ENCODE assay signal across 8 cellular contexts in genomic region chr1:243114059-243114713, GRCh38.
A peak's percentile ranks its signal among the peaks of the same experiment; 100 is the strongest.
DNase-seq lines count a peak whose midpoint lies in the region; ATAC-seq and TF ChIP-seq lines count a peak whose summit lies in the region.
"Not testable (repeated sequence)": the region's sequence is repeated elsewhere in the genome, so short reads cannot be mapped to it uniquely, and the experiment has no call there.

No MANE protein-coding gene starts in this region.

- H3K4me3 Mint-ChIP-seq in activated CD8-positive, alpha-beta T cell treated with anti-CD3 and anti-CD28 coated beads for 36 hours = not testable (repeated sequence)

- H3K4me1 ChIP-seq in skeletal muscle satellite cell (ENCODE audit: control insufficient read depth, insufficient read depth, low read length) = not testable (repeated sequence)

- DNase-seq in ELF-1 (ENCODE audit: low read depth, low spot score) (peak; percentile 54), NCI-H446 treated with DMSO at 0.1 percent for 48 hours (lab: John Stamatoyannopoulos, UW) (peak; percentile 15), fibroblast of the conjunctiva (ENCODE audit: low read depth) (peak; percentile 22)
- DNase-seq in activated CD8-positive, alpha-beta T cell treated with anti-CD3 and anti-CD28 coated beads for 36 hours = peak; percentile 29

- H3K4me1 Mint-ChIP-seq in activated CD8-positive, alpha-beta T cell treated with anti-CD3 and anti-CD28 coated beads for 36 hours (ENCODE audit: low read depth) = not testable (repeated sequence)

- not testable (repeated sequence) for H3K27me3 Mint-ChIP-seq in activated CD8-positive, alpha-beta T cell treated with anti-CD3 and anti-CD28 coated beads for 36 hours

- TF ChIP-seq CTCF in activated CD8-positive, alpha-beta T cell treated with anti-CD3 and anti-CD28 coated beads for 36 hours (IDR thresholded peaks at IDR 0.05) = not testable (repeated sequence)

- POLR2A ChIA-PET in activated CD8-positive, alpha-beta T cell treated with anti-CD3 and anti-CD28 coated beads for 36 hours (lab: Charles Lee) = not testable (repeated sequence)

- H3K9me3 Mint-ChIP-seq in activated CD8-positive, alpha-beta T cell treated with anti-CD3 and anti-CD28 coated beads for 36 hours = not testable (repeated sequence)

- ATAC-seq in GM19351 (IDR thresholded peaks at IDR 0.05; ENCODE audit: unreplicated experiment) = peak; percentile 91
- ATAC-seq in HG02642 (IDR thresholded peaks at IDR 0.05; ENCODE audit: poor library complexity, unreplicated experiment) = peak; percentile 91
- peak; percentile 81 for ATAC-seq in HG03558 (IDR thresholded peaks at IDR 0.05; ENCODE audit: extremely low read depth, unreplicated experiment)
- peak; percentile 72 for ATAC-seq in activated CD8-positive, alpha-beta T cell treated with anti-CD3 and anti-CD28 coated beads for 36 hours

- H3K9ac ChIP-seq in skeletal muscle satellite cell (ENCODE audit: low read depth, low read length) = not testable (repeated sequence)

- not testable (repeated sequence) for H3K27ac Mint-ChIP-seq in activated CD8-positive, alpha-beta T cell treated with anti-CD3 and anti-CD28 coated beads for 36 hours

- intact Hi-C loops in activated CD8-positive, alpha-beta T cell treated with anti-CD3 and anti-CD28 coated beads for 36 hours (cut with micrococcal nuclease) = not testable (repeated sequence)

- CTCF ChIA-PET in activated CD8-positive, alpha-beta T cell treated with anti-CD3 and anti-CD28 coated beads for 36 hours (lab: Charles Lee) = not testable (repeated sequence)

- H3K4me3 ChIP-seq in skeletal muscle satellite cell (ENCODE audit: low read length) = not testable (repeated sequence)

- H3K36me3 Mint-ChIP-seq in activated CD8-positive, alpha-beta T cell treated with anti-CD3 and anti-CD28 coated beads for 36 hours (ENCODE audit: low read depth) = not testable (repeated sequence)

- H3K4me2 ChIP-seq in skeletal muscle satellite cell (ENCODE audit: low read length) = peak overlapping the region; percentile 54

- H3K27me3 ChIP-seq in skeletal muscle satellite cell (ENCODE audit: control insufficient read depth, insufficient read depth, low read length) = not testable (repeated sequence)

- H3K36me3 ChIP-seq in skeletal muscle satellite cell (ENCODE audit: insufficient read depth, low read length) = not testable (repeated sequence)

- not testable (repeated sequence) for H3K9me3 ChIP-seq in skeletal muscle satellite cell (replicated peaks; ENCODE audit: low read length)
